8 cellular contexts compared by ENCODE assay signal in the genomic region with DNA sequence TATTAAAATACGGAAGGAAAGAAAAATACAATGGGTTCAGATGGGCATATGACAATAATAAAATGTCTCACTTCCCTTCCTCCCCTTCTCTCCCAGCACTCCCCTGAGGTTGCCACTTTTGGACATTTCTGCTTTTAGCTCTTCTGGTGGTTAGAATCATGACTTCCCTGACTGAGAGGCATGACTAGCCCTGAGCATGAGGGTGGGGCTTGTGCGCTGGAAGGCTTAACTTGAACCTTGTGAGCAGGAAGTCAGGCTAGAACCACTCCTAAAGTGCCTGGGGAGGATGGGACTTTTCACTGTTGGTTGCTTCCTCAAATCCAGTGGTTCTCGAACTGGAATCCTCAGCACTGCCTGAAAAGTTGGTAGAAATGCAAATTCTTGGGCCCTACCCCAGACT. TPM values are rescaled to one million over a fixed set of nuclear protein-coding genes. Genes with fewer than 3 reads are reported as not detected.
DNase-seq lines count a peak whose midpoint lies in the region; ATAC-seq and TF ChIP-seq lines count a peak whose summit lies in the region.

No MANE protein-coding gene starts in this region.

- no peaks in the 10 kb centered on the region for H3K9me2 ChIP-seq in OCI-LY1 (ENCODE audit: low read depth, low read length)

- TF ChIP-seq CTCF in OCI-LY1 (IDR thresholded peaks at IDR 0.05; ENCODE audit: low read length) (no peak), upper lobe of left lung (IDR thresholded peaks at IDR 0.05) (no peak)

- no peaks in the 10 kb centered on the region for H4K20me1 ChIP-seq in OCI-LY1 (ENCODE audit: insufficient read depth, low read length)

- no peaks in the 10 kb centered on the region for H3F3A ChIP-seq in OCI-LY1 (ENCODE audit: insufficient read depth, low read length)

- DNase-seq in activated T-cell treated with anti-CD3 and anti-CD28 coated beads, Interleukin-2, amount 50 U/mL, for 24 hours, result no peak
- no peak for DNase-seq in activated T-cell treated with anti-CD3 and anti-CD28 coated beads, Interleukin-2, amount 50 U/mL, for 4 hours
- peak in 26 of 42 donors; percentile 20 to 77 (median 36) for DNase-seq in head of caudate nucleus
- peak in 1 of 2 donors; percentile 85 for DNase-seq in upper lobe of left lung
- no peak for DNase-seq in NCI-H2171 treated with DMSO at 0.1 percent for 48 hours (lab: John Stamatoyannopoulos, UW)
- no peak for DNase-seq in DMS79 (lab: John Stamatoyannopoulos, UW)

- ATAC-seq in activated T-cell treated with anti-CD3 and anti-CD28 coated beads, Interleukin-2, amount 50 U/mL, for 4 hours, result no peak
- peak; percentile 75 for ATAC-seq in HG02884 (IDR thresholded peaks at IDR 0.05; ENCODE audit: unreplicated experiment)
- peak; percentile 73 to 94 for ATAC-seq in upper lobe of left lung (ENCODE audit: low FRiP score in 2 of 2)

- peaks cover 23% of the 10 kb centered on the region for H3K4me1 ChIP-seq in OCI-LY1 (ENCODE audit: insufficient read depth, low read length, severe bottlenecking)
- peaks cover 3 to 8% (median 5%) of the 10 kb centered on the region in 4 donors for H3K4me1 ChIP-seq in upper lobe of left lung

- no peak overlapping the region for H3K4me3 Mint-ChIP-seq in activated T-cell treated with anti-CD3 and anti-CD28 coated beads, Interleukin-2, amount 50 U/mL, for 24 hours
- no peak overlapping the region for H3K4me3 Mint-ChIP-seq in activated T-cell treated with anti-CD3 and anti-CD28 coated beads, Interleukin-2, amount 50 U/mL, for 4 hours

- H2AFZ ChIP-seq in OCI-LY1 (ENCODE audit: low read length), result peak overlapping the region; percentile 66

- TF ChIP-seq POLR2A in upper lobe of left lung (IDR thresholded peaks at IDR 0.05), result peak in 1 of 4 donors; percentile 37

- WGBS in upper lobe of left lung, 2 donors, result 52 to 77% methylated on average over 2 to 3 of the region's 3 CpGs

- no peaks in the 10 kb centered on the region for H3K27me3 ChIP-seq in OCI-LY1 (ENCODE audit: insufficient read depth, low read length)
- H3K27me3 ChIP-seq in upper lobe of left lung, result no peaks in the 10 kb centered on the region

- H3K27ac Mint-ChIP-seq in activated T-cell treated with anti-CD3 and anti-CD28 coated beads, Interleukin-2, amount 50 U/mL, for 24 hours, result peak overlapping the region; percentile 87

- no peaks in the 10 kb centered on the region for H3K9me3 Mint-ChIP-seq in activated T-cell treated with anti-CD3 and anti-CD28 coated beads, Interleukin-2, amount 50 U/mL, for 24 hours
- no peaks in the 10 kb centered on the region for H3K9me3 Mint-ChIP-seq in activated T-cell treated with anti-CD3 and anti-CD28 coated beads, Interleukin-2, amount 50 U/mL, for 4 hours

- H3K4me3 ChIP-seq in OCI-LY1 (ENCODE audit: low read depth, low read length, poor library complexity, severe bottlenecking), result peak overlapping the region; percentile 33
- H3K4me3 ChIP-seq in upper lobe of left lung, result no peak overlapping the region

- intact Hi-C loops in head of caudate nucleus (cut with DNase I), result no loop called here

- no peaks in the 10 kb centered on the region for H3K27me3 Mint-ChIP-seq in activated T-cell treated with anti-CD3 and anti-CD28 coated beads, Interleukin-2, amount 50 U/mL, for 24 hours
- H3K27me3 Mint-ChIP-seq in activated T-cell treated with anti-CD3 and anti-CD28 coated beads, Interleukin-2, amount 50 U/mL, for 4 hours (ENCODE audit: low read depth), result peaks cover 2% of the 10 kb centered on the region

- peaks cover 70% of the 10 kb centered on the region for H3K4me1 Mint-ChIP-seq in activated T-cell treated with anti-CD3 and anti-CD28 coated beads, Interleukin-2, amount 50 U/mL, for 24 hours (ENCODE audit: low read depth)
- H3K4me1 Mint-ChIP-seq in activated T-cell treated with anti-CD3 and anti-CD28 coated beads, Interleukin-2, amount 50 U/mL, for 4 hours (ENCODE audit: low read depth), result peaks cover 74% of the 10 kb centered on the region

- H3K9me3 ChIP-seq in OCI-LY1 (ENCODE audit: low read length) (no peaks in the 10 kb centered on the region), upper lobe of left lung (no peaks in the 10 kb centered on the region)

- H3K36me3 ChIP-seq in OCI-LY1 (ENCODE audit: insufficient read depth, low read length) (no peaks in the 10 kb centered on the region), upper lobe of left lung (no peaks in the 10 kb centered on the region)

- peak overlapping the region; percentile 47 for H3K4me2 ChIP-seq in OCI-LY1 (ENCODE audit: low read length)

- H3K9ac ChIP-seq in OCI-LY1 (ENCODE audit: low read length), result peak overlapping the region; percentile 1; the same call in 1 of the 2 replicates

- TF ChIP-seq EP300 in upper lobe of left lung (IDR thresholded peaks at IDR 0.05), result no peak

- no peaks in the 10 kb centered on the region for H3K79me2 ChIP-seq in OCI-LY1 (ENCODE audit: insufficient read depth, low read length)

- H3K27ac ChIP-seq in OCI-LY1 (ENCODE audit: low read depth, low read length, poor library complexity, severe bottlenecking) (peak overlapping the region; percentile 72), upper lobe of left lung (peak overlapping the region; percentile 28 to 61 (median 44))

- H3K36me3 Mint-ChIP-seq in activated T-cell treated with anti-CD3 and anti-CD28 coated beads, Interleukin-2, amount 50 U/mL, for 24 hours (ENCODE audit: low read depth), result no peaks in the 10 kb centered on the region
- H3K36me3 Mint-ChIP-seq in activated T-cell treated with anti-CD3 and anti-CD28 coated beads, Interleukin-2, amount 50 U/mL, for 4 hours (ENCODE audit: insufficient read depth), result no peaks in the 10 kb centered on the region

RNA-seq across cellular contexts. Expression of a gene that starts 19.7 kb away (rescaled TPM):
- total RNA-seq in activated T-cell treated with anti-CD3 and anti-CD28 coated beads, Interleukin-2, amount 50 U/mL, for 4 hours, result 10 to 100 TPM; 48.6 to 55.7 (median 52.1) TPM
- total RNA-seq in upper lobe of left lung, result 10 to 100 TPM; 13.2 to 36.1 (median 26.3) TPM

Comparison
In these comparisons a context has a peak if more than half of its experiments do, and no peak if none do; other contexts are left out.
1. DNase-seq: peak in head of caudate nucleus (26 of 42); none in activated T-cell treated with anti-CD3 and anti-CD28 coated beads, Interleukin-2, amount 50 U/mL, for 24 hours (single experiment), activated T-cell treated with anti-CD3 and anti-CD28 coated beads, Interleukin-2, amount 50 U/mL, for 4 hours (single experiment), NCI-H2171 treated with DMSO at 0.1 percent for 48 hours (single experiment) and DMS79 (single experiment).
2. ATAC-seq: peak in HG02884 (single experiment) and upper lobe of left lung (2 of 2); none in activated T-cell treated with anti-CD3 and anti-CD28 coated beads, Interleukin-2, amount 50 U/mL, for 4 hours (0 of 2).